ENCODE assay signal across 1 cellular context in genomic region chr2:152175368-152176112, GRCh38.
TF ChIP-seq lines count a peak whose summit lies in the region.

Gene STAM2, minus strand, starts transcription at chr2:152175763. Its CDS starts 121 bp downstream, at chr2:152175642.

TF ChIP-seq in HepG2, 621 proteins besides CTCF, POLR2A, EP300 and RAD21 (continued from another document and continues in another):
- TF ChIP-seq, protein P1, sequence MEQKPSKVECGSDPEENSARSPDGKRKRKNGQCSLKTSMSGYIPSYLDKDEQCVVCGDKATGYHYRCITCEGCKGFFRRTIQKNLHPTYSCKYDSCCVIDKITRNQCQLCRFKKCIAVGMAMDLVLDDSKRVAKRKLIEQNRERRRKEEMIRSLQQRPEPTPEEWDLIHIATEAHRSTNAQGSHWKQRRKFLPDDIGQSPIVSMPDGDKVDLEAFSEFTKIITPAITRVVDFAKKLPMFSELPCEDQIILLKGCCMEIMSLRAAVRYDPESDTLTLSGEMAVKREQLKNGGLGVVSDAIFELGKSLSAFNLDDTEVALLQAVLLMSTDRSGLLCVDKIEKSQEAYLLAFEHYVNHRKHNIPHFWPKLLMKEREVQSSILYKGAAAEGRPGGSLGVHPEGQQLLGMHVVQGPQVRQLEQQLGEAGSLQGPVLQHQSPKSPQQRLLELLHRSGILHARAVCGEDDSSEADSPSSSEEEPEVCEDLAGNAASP (CRISPR knock-in tag; IDR thresholded peaks at IDR 0.05; ENCODE audit: borderline replicate concordance) = peak; percentile 59
- TF ChIP-seq, protein P2, sequence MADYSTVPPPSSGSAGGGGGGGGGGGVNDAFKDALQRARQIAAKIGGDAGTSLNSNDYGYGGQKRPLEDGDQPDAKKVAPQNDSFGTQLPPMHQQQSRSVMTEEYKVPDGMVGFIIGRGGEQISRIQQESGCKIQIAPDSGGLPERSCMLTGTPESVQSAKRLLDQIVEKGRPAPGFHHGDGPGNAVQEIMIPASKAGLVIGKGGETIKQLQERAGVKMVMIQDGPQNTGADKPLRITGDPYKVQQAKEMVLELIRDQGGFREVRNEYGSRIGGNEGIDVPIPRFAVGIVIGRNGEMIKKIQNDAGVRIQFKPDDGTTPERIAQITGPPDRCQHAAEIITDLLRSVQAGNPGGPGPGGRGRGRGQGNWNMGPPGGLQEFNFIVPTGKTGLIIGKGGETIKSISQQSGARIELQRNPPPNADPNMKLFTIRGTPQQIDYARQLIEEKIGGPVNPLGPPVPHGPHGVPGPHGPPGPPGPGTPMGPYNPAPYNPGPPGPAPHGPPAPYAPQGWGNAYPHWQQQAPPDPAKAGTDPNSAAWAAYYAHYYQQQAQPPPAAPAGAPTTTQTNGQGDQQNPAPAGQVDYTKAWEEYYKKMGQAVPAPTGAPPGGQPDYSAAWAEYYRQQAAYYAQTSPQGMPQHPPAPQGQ (CRISPR knock-in tag; IDR thresholded peaks at IDR 0.05; ENCODE audit: borderline replicate concordance) = no peak
- TF ChIP-seq JUNB (CRISPR knock-in tag; IDR thresholded peaks at IDR 0.05; ENCODE audit: borderline replicate concordance) = no peak
- peak; percentile 88 for TF ChIP-seq ZNF766 (CRISPR knock-in tag; IDR thresholded peaks at IDR 0.05; ENCODE audit: borderline replicate concordance)
- TF ChIP-seq AGO2 (optimal IDR thresholded peaks at IDR 0.05; ENCODE audit: low read depth, low read length) = peak; percentile 80
- peak; percentile 96 for TF ChIP-seq POGK (CRISPR knock-in tag; conservative IDR thresholded peaks at IDR 0.05)
- peak; percentile 72; the same call in 1 of the 2 replicates for TF ChIP-seq KLF11 (CRISPR knock-in tag; IDR thresholded peaks at IDR 0.05)
- TF ChIP-seq ZNF432 (CRISPR knock-in tag; IDR thresholded peaks at IDR 0.05; ENCODE audit: borderline replicate concordance) = no peak
- no peak for TF ChIP-seq SRSF9 (IDR thresholded peaks at IDR 0.05; ENCODE audit: borderline replicate concordance, insufficient read depth, low read depth, low read length, poor library complexity, severe bottlenecking)
- no peak; the same call in 1 of the 2 replicates for TF ChIP-seq AHR (CRISPR knock-in tag; IDR thresholded peaks at IDR 0.05)
- TF ChIP-seq PHB2 (IDR thresholded peaks at IDR 0.05; ENCODE audit: partially characterized antibody) = no peak
- TF ChIP-seq ZNF557 (CRISPR knock-in tag; IDR thresholded peaks at IDR 0.05) = peak; percentile 96
- TF ChIP-seq ZNF737 (CRISPR knock-in tag; IDR thresholded peaks at IDR 0.05; ENCODE audit: borderline replicate concordance) = peak; percentile 82; the same call in 1 of the 2 replicates
- TF ChIP-seq ZNF619 (CRISPR knock-in tag; IDR thresholded peaks at IDR 0.05) = peak; percentile 88
- peak; percentile 89 for TF ChIP-seq RXRA (CRISPR knock-in tag; IDR thresholded peaks at IDR 0.05)
- TF ChIP-seq, protein P3, sequence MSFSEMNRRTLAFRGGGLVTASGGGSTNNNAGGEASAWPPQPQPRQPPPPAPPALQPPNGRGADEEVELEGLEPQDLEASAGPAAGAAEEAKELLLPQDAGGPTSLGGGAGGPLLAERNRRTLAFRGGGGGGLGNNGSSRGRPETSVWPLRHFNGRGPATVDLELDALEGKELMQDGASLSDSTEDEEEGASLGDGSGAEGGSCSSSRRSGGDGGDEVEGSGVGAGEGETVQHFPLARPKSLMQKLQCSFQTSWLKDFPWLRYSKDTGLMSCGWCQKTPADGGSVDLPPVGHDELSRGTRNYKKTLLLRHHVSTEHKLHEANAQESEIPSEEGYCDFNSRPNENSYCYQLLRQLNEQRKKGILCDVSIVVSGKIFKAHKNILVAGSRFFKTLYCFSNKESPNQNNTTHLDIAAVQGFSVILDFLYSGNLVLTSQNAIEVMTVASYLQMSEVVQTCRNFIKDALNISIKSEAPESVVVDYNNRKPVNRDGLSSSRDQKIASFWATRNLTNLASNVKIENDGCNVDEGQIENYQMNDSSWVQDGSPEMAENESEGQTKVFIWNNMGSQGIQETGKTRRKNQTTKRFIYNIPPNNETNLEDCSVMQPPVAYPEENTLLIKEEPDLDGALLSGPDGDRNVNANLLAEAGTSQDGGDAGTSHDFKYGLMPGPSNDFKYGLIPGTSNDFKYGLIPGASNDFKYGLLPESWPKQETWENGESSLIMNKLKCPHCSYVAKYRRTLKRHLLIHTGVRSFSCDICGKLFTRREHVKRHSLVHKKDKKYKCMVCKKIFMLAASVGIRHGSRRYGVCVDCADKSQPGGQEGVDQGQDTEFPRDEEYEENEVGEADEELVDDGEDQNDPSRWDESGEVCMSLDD (CRISPR knock-in tag; IDR thresholded peaks at IDR 0.05; ENCODE audit: borderline replicate concordance) = no peak
- TF ChIP-seq CHD4 (IDR thresholded peaks at IDR 0.05; ENCODE audit: borderline replicate concordance, low read length) = peak; percentile 32; the same call in 1 of the 2 replicates
- no peak for TF ChIP-seq DPF2 (CRISPR knock-in tag; IDR thresholded peaks at IDR 0.05; ENCODE audit: borderline replicate concordance, low read depth)
- no peak; the same call in 1 of the 2 replicates for TF ChIP-seq RCOR2 (CRISPR knock-in tag; IDR thresholded peaks at IDR 0.05)
- TF ChIP-seq ZHX2 (IDR thresholded peaks at IDR 0.05; ENCODE audit: low read depth) = peak; percentile 14
- TF ChIP-seq ZHX2 (CRISPR knock-in tag; IDR thresholded peaks at IDR 0.05; ENCODE audit: borderline replicate concordance) = peak; percentile 88; the same call in 1 of the 2 replicates
- TF ChIP-seq ARHGAP35 (CRISPR knock-in tag; IDR thresholded peaks at IDR 0.05; ENCODE audit: borderline replicate concordance) = peak; percentile 91; the same call in 1 of the 2 replicates
- no peak for TF ChIP-seq ATM (IDR thresholded peaks at IDR 0.05; ENCODE audit: borderline replicate concordance)
- no peak for TF ChIP-seq SMARCC2 (IDR thresholded peaks at IDR 0.05)
- TF ChIP-seq, protein P4, sequence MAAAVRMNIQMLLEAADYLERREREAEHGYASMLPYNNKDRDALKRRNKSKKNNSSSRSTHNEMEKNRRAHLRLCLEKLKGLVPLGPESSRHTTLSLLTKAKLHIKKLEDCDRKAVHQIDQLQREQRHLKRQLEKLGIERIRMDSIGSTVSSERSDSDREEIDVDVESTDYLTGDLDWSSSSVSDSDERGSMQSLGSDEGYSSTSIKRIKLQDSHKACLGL (CRISPR knock-in tag; IDR thresholded peaks at IDR 0.05) = peak; percentile 94
- no peak for TF ChIP-seq SETDB1 (CRISPR knock-in tag; IDR thresholded peaks at IDR 0.05; ENCODE audit: borderline replicate concordance)
- peak; percentile 100 for TF ChIP-seq ASH2L (IDR thresholded peaks at IDR 0.05; ENCODE audit: insufficient read length, low read depth, low read length)
- peak; percentile 96 for TF ChIP-seq ZNF777 (CRISPR knock-in tag; IDR thresholded peaks at IDR 0.05)
- TF ChIP-seq HES4 (CRISPR knock-in tag; IDR thresholded peaks at IDR 0.05; ENCODE audit: borderline replicate concordance) = peak; percentile 27
- peak; percentile 14; the same call in 1 of the 2 replicates for TF ChIP-seq ZNF652 (CRISPR knock-in tag; IDR thresholded peaks at IDR 0.05; ENCODE audit: borderline replicate concordance, low read depth)
- 0 out of 2 replicates have a peak, but pooled peaks have one; percentile 23 for TF ChIP-seq IRX3 (CRISPR knock-in tag; IDR thresholded peaks at IDR 0.05; ENCODE audit: borderline replicate concordance, low read depth)
- TF ChIP-seq PHF5A (CRISPR knock-in tag; IDR thresholded peaks at IDR 0.05; ENCODE audit: low read depth, unreplicated experiment) = no peak
- TF ChIP-seq, protein P5, sequence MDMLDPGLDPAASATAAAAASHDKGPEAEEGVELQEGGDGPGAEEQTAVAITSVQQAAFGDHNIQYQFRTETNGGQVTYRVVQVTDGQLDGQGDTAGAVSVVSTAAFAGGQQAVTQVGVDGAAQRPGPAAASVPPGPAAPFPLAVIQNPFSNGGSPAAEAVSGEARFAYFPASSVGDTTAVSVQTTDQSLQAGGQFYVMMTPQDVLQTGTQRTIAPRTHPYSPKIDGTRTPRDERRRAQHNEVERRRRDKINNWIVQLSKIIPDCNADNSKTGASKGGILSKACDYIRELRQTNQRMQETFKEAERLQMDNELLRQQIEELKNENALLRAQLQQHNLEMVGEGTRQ (IDR thresholded peaks at IDR 0.05; ENCODE audit: low read depth, low read length) = no peak
- TF ChIP-seq, protein P5 (CRISPR knock-in tag; IDR thresholded peaks at IDR 0.05; ENCODE audit: borderline replicate concordance) = no peak
- no peak for TF ChIP-seq ZNF562 (CRISPR knock-in tag; IDR thresholded peaks at IDR 0.05; ENCODE audit: borderline replicate concordance)
- peak; percentile 92; the same call in 1 of the 2 replicates for TF ChIP-seq ZNF670 (CRISPR knock-in tag; IDR thresholded peaks at IDR 0.05; ENCODE audit: borderline replicate concordance)
- peak; percentile 99 for TF ChIP-seq KAT8 (CRISPR knock-in tag; IDR thresholded peaks at IDR 0.05)
- TF ChIP-seq ETS1 (CRISPR knock-in tag; IDR thresholded peaks at IDR 0.05) = peak; percentile 85; the same call in 1 of the 2 replicates
- peak; percentile 90; the same call in 1 of the 2 replicates for TF ChIP-seq ZNF354B (CRISPR knock-in tag; IDR thresholded peaks at IDR 0.05)
- TF ChIP-seq FOXC1 (CRISPR knock-in tag; IDR thresholded peaks at IDR 0.05; ENCODE audit: borderline replicate concordance) = peak; percentile 74; the same call in 1 of the 2 replicates
